ENCODE assay signal across 8 cellular contexts in the genomic region with DNA sequence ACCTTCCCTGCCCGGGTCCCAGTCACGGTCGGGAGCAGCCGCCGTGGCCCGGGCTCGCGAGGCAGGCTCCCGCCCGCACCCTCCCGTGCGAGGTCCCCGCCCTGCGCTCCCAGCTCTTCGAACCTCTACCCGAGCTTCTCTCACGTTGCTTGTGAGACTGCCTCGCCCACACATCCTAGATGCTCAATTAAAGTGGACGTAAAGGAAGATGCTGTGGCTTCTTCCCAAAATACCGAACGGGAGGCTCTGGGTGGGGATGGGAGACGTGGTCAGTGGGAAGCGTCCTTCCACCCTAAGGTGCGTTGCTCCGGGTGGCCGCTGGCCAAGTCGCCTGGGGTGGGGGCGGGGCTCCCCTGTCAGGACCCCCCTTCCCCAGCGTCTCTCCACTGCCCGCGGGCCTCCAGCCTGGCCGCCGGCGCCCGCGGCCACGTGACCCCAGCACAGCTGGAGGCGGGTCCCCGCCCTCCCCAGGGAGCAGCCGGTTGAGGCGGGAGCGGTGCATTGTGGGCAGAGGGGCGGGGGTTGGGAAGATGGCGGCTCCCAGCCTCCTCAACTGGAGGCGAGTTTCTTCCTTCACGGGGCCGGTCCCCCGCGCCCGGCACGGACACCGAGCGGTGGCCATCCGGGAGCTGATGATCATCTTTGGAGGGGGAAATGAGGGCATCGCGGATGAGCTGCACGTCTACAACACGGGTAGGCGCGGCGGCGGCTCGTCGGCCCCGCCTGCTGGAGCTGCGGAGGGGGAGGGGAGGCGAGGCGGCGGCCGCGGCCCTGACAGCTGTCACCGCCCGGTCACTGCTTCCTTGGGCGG. TPM values are rescaled to one million over a fixed set of nuclear protein-coding genes. Genes with fewer than 3 reads are reported as not detected.
DNase-seq lines count a peak whose midpoint lies in the region; ATAC-seq, FAIRE-seq and TF ChIP-seq lines count a peak whose summit lies in the region.

A gene (plus strand): TSS at position 501 of the 811 bp plus-strand sequence. CDS start 30 bp downstream, at position 531.

- H3K36me3 ChIP-seq in adrenal gland (replicated peaks in 1 of 2) (peaks cover 0 to 14% of the 10 kb centered on the region in 2 donors), left ventricle myocardium inferior (peaks cover 27% of the 10 kb centered on the region), psoas muscle (ENCODE audit: insufficient read depth in 1 of 2, low read depth in 1 of 2) (peaks cover 0 to 30% of the 10 kb centered on the region in 2 donors), urinary bladder (ENCODE audit: insufficient read depth) (peaks cover 2% of the 10 kb centered on the region)

- H3K4me1 ChIP-seq in adrenal gland (replicated peaks in 1 of 2) (peaks cover 8 to 22% of the 10 kb centered on the region in 2 donors), left ventricle myocardium inferior (peaks cover 48% of the 10 kb centered on the region), psoas muscle (peaks cover 19% of the 10 kb centered on the region), urinary bladder (ENCODE audit: insufficient read depth) (no peaks in the 10 kb centered on the region)

- H3K27ac Mint-ChIP-seq in T-cell, result peak within 1 kb of the TSS; percentile 89 to 92

- H3K36me3 Mint-ChIP-seq in T-cell, result peaks cover 12% of the 10 kb centered on the region

- H3K9me3 Mint-ChIP-seq in T-cell, result no peaks in the 10 kb centered on the region

- H3K4me1 Mint-ChIP-seq in T-cell, result peaks cover 23 to 27% (median 27%) of the 10 kb centered on the region in 3 donors

- DNase-seq in GM12891 (ENCODE audit: insufficient read length, low spot score) (peak; percentile 99), NCI-H1417 (lab: John Stamatoyannopoulos, UW) (peak; percentile 93 to 96 (median 96)), T-cell (peak; percentile 72 to 90 (median 83)), adrenal gland (peak; percentile 90 to 95 (median 92)), left ventricle myocardium inferior (peak; percentile 92), psoas muscle (peak; percentile 94 to 96)

- no peaks in the 10 kb centered on the region for H3K9me3 ChIP-seq in adrenal gland (replicated peaks in 1 of 3)
- H3K9me3 ChIP-seq in left ventricle myocardium inferior (replicated peaks), result no peaks in the 10 kb centered on the region
- H3K9me3 ChIP-seq in psoas muscle, result no peaks in the 10 kb centered on the region

- peak within 1 kb of the TSS; percentile 70 to 96 (median 82) for H3K4me3 ChIP-seq in adrenal gland
- peak within 1 kb of the TSS; percentile 94 for H3K4me3 ChIP-seq in left ventricle myocardium inferior
- peak within 1 kb of the TSS; percentile 97 for H3K4me3 ChIP-seq in psoas muscle
- peak within 1 kb of the TSS; percentile 92 for H3K4me3 ChIP-seq in urinary bladder (ENCODE audit: low read depth, low read length)

- POLR2A ChIA-PET in T-cell (lab: Charles Lee), result interaction anchor here in 1 of 2 donors (0.6 kb wide), 1 partner anchor 1101 kb away, joined by 3 read pairs; no protein-coding TSS in a partner anchor

- intact Hi-C loops in adrenal gland (cut with DNase I) (no loop called here), left ventricle myocardium inferior (cut with micrococcal nuclease) (loop anchor here (10.0 kb wide), 1 partner anchor 99 kb away; a partner anchor contains a TSS), psoas muscle (cut with DNase I) (loop anchor here (5.0 kb wide), 3 partner anchors 43 to 97 kb away; a partner anchor contains a TSS)

- peak within 1 kb of the TSS; percentile 46 to 84 (median 74) for H3K27ac ChIP-seq in adrenal gland
- H3K27ac ChIP-seq in left ventricle myocardium inferior (replicated peaks), result peak within 1 kb of the TSS; percentile 95
- H3K27ac ChIP-seq in psoas muscle, result peak within 1 kb of the TSS; percentile 96
- H3K27ac ChIP-seq in urinary bladder (ENCODE audit: low read depth), result peak within 1 kb of the TSS; percentile 82

- H3K27me3 Mint-ChIP-seq in T-cell, result peaks cover 7 to 18% of the 10 kb centered on the region in 2 donors

- WGBS in adrenal gland, 4 donors, result 0 to 1% (median 0%) methylated on average over 22 to 74 of the region's 74 CpGs; no CpG with 5 or more reads in 1 of the 4 donors
- 0% methylated on average over 34 to 74 of the region's 74 CpGs for whole genome bisulfite sequencing in psoas muscle, 3 donors
- WGBS in urinary bladder, result under 1% methylated on average over 74 of the region's 74 CpGs

- FAIRE-seq in GM12891 (lab: Jason Lieb, UNC), result peak; percentile 99

- H3K27me3 ChIP-seq in adrenal gland (no peaks in the 10 kb centered on the region), left ventricle myocardium inferior (ENCODE audit: low read depth) (no peaks in the 10 kb centered on the region), psoas muscle (ENCODE audit: insufficient read depth in 3 of 3, low read length in 2 of 3) (no peaks in the 10 kb centered on the region)

- CTCF ChIA-PET in T-cell (lab: Charles Lee), result interaction anchor here (0.6 to 2.2 kb wide), 5 partner anchors 27 to 180 kb away, joined by 3 to 12 read pairs (median 4); no protein-coding TSS in a partner anchor

- no peak for TF ChIP-seq CTCF in adrenal gland (IDR thresholded peaks at IDR 0.05)
- TF ChIP-seq CTCF in left ventricle myocardium inferior (IDR thresholded peaks at IDR 0.05; ENCODE audit: borderline replicate concordance), result no peak
- no peak for TF ChIP-seq CTCF in psoas muscle (IDR thresholded peaks at IDR 0.05)

- peak within 1 kb of the TSS; percentile 89 to 95 (median 94) for H3K4me3 Mint-ChIP-seq in T-cell

- TF ChIP-seq POLR2A in GM12891 (IDR thresholded peaks at IDR 0.05; ENCODE audit: low read depth, low read length) (0 out of 2 replicates have a peak, but pooled peaks have one; percentile 42), adrenal gland (IDR thresholded peaks at IDR 0.05) (peak; percentile 34 to 43)

- peak; percentile 96 for ATAC-seq in HG02759 (IDR thresholded peaks at IDR 0.05; ENCODE audit: unreplicated experiment)
- peak; percentile 94 to 97 (median 95) for ATAC-seq in T-cell (replicated peaks in 1 of 4)
- ATAC-seq in psoas muscle, result peak; percentile 99

TF ChIP-seq in GM12891, 5 proteins besides CTCF, POLR2A, EP300 and RAD21:
- TF ChIP-seq POU2F2 (IDR thresholded peaks at IDR 0.05; ENCODE audit: low read depth, low read length) (peak; percentile 12; the same call in 1 of the 2 replicates), POLR2AphosphoS5 (IDR thresholded peaks at IDR 0.05; ENCODE audit: low read depth, low read length) (0 out of 2 replicates have a peak, but pooled peaks have one; percentile 19), TAF1 (IDR thresholded peaks at IDR 0.05; ENCODE audit: low read depth, low read length) (peak; percentile 62; the same call in 1 of the 2 replicates), PAX5 (IDR thresholded peaks at IDR 0.05; ENCODE audit: insufficient read depth, low read length, severe bottlenecking) (no peak), SPI1 (IDR thresholded peaks at IDR 0.05; ENCODE audit: low read depth, low read length) (no peak)
TF ChIP-seq in GM12891: peak in this region for 3.

RNA-seq across cellular contexts. Expression of the gene that starts here (rescaled TPM):
- 4.2 TPM for polyA plus RNA-seq in GM12891 (2012; ENCODE audit: low read depth, missing spikeins)
- total RNA-seq in T-cell (10 to 100 TPM; 13.9 to 16.9 (median 14.9) TPM), adrenal gland (10 to 100 TPM; 12.6 to 35.4 (median 21.6) TPM), left ventricle myocardium inferior (9.2 TPM), psoas muscle (10 to 100 TPM; 22.8 to 27.8 (median 24.5) TPM), urinary bladder (66.3 TPM)
- polyA plus RNA-seq in adrenal gland (10 to 100 TPM in 1 of 3 donors, 1 to 10 TPM in 2; 8.5 to 21.0 (median 9.7) TPM), psoas muscle (10 to 100 TPM; 10.1 to 21.7 (median 10.3) TPM), urinary bladder (13.7 TPM)

Comparison
In these comparisons a context has a peak if more than half of its experiments do, and no peak if none do; other contexts are left out.
1. Peak in every context shown above with its lines: DNase-seq, ATAC-seq, H3K4me3 ChIP-seq and H3K27ac ChIP-seq.
2. intact Hi-C loops: an anchor here in left ventricle myocardium inferior (10.0 kb wide) and psoas muscle (5.0 kb wide); none called in adrenal gland.